ENCODE assay signal across 26 cellular contexts in the genomic region with DNA sequence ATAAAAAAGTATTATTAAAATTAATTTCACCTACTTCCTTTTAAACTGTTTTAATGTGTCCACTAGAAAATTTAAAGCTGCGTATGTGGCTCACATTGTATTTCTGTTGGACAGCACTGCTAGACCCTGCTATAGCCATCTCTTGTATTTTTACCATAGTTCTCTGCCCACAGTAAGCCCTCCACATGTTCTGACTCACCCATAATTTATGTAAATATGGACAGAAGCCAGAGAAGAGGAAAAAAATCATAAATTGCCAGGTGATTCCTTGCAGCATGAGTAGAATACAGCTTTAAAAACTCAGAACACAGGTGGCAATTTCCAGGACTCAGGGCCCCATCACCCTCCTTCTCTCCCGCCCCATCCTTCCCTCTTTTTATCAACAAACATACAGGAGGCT.
DNase-seq lines count a peak whose midpoint lies in the region; ATAC-seq, FAIRE-seq and TF ChIP-seq lines count a peak whose summit lies in the region.
"Had no signal": no experiment of that assay in that cellular context is flagged by ENCODE, and none has a peak within 500 bp of the region (broad histone marks: within the 10 kb centered on the region; RNA-seq: fewer than 3 reads in every experiment).

No MANE protein-coding gene starts in this region.

- ATAC-seq in A549 = peak in 1 of 2 experiments; percentile 46; a peak in 1 of 6 replicates
- ATAC-seq: activated T-cell treated with anti-CD3 and anti-CD28 coated beads, Interleukin-2, amount 50 U/mL, for 4 hours; heart right ventricle; K562; upper lobe of right lung had no signal

- no peak for TF ChIP-seq EP300 in A549 (IDR thresholded peaks at IDR 0.05)

- no peak for TF ChIP-seq POLR2A in A549 (IDR thresholded peaks at IDR 0.05; ENCODE audit: low read length)
- no peak for TF ChIP-seq POLR2A in vagina (IDR thresholded peaks at IDR 0.05)

- TF ChIP-seq RAD21 in A549 (conservative IDR thresholded peaks at IDR 0.05 in 1 of 2, IDR thresholded peaks at IDR 0.05 in 1 of 2) = no peak

- H3K4me1 ChIP-seq in A549 (peaks cover 20% of the 10 kb centered on the region), hepatocyte (ENCODE audit: insufficient read depth) (peaks cover 9% of the 10 kb centered on the region), vagina (no peaks in the 10 kb centered on the region)
- H3K4me1 ChIP-seq: heart right ventricle, upper lobe of right lung had no signal

- intact Hi-C loops in vagina (cut with DNase I) = no loop called here

- H3K9me3 ChIP-seq in A549 = no peaks in the 10 kb centered on the region
- no peaks in the 10 kb centered on the region for H3K9me3 ChIP-seq in hepatocyte (ENCODE audit: low read depth)
- H3K9me3 ChIP-seq in vagina = no peaks in the 10 kb centered on the region
- H3K9me3 ChIP-seq: Caco-2, neutrophil, upper lobe of right lung had no signal

- H4K20me1 ChIP-seq in hepatocyte (ENCODE audit: insufficient read depth, poor library complexity, severe bottlenecking) = no peaks in the 10 kb centered on the region

- H3K36me3 ChIP-seq in hepatocyte (replicated peaks; ENCODE audit: insufficient read depth, low read depth) = no peaks in the 10 kb centered on the region
- H3K36me3 ChIP-seq in vagina = no peaks in the 10 kb centered on the region
- H3K36me3 ChIP-seq: heart right ventricle, neutrophil, upper lobe of right lung had no signal

- H3K27ac ChIP-seq in A549 (no peak overlapping the region), hepatocyte (no peak overlapping the region), vagina (no peak overlapping the region)
- H3K27ac ChIP-seq: heart right ventricle, neutrophil, skin epidermis, upper lobe of right lung had no signal

- H3K4me3 ChIP-seq in A549 (no peak overlapping the region), hepatocyte (no peak overlapping the region), vagina (no peak overlapping the region)
- H3K4me3 ChIP-seq: GM12878, heart right ventricle, K562, skin epidermis, upper lobe of right lung had no signal

- H3K4me2 ChIP-seq in A549 (0 out of 3 replicates have a peak overlapping the region, but pooled peaks have one; percentile 22), hepatocyte (no peak overlapping the region)

- CTCF ChIA-PET in A549 (lab: Yijun Ruan, JAX) = no interaction called here

- 69% methylated on average over 2 of the region's 2 CpGs for WGBS in A549 (ENCODE audit: missing lambda C conversion rate)
- 91% methylated on average over 2 of the region's 2 CpGs for WGBS in hepatocyte (ENCODE audit: low lambda C conversion rate, missing lambda C conversion rate)

- no peaks in the 10 kb centered on the region for H3K9me2 ChIP-seq in hepatocyte (replicated peaks; ENCODE audit: insufficient read depth)

- FAIRE-seq in A549 (lab: Jason Lieb, UNC) = no peak
- FAIRE-seq: endothelial cell of umbilical vein, GM12878, K562 had no signal

- no peak for DNase-seq in A549 (ENCODE audit: low read depth in 1 of 2, low spot score in 1 of 2)
- peak; percentile 52 for DNase-seq in NCI-H226
- peak; percentile 52 for DNase-seq in astrocyte of the hippocampus (ENCODE audit: low read depth, low spot score)
- peak; percentile 10 for DNase-seq in hepatocyte (ENCODE audit: low spot score)
- DNase-seq in vagina (ENCODE audit: extremely low spot score in 2 of 2) = no peak
- no peak for DNase-seq in NK-92 (lab: John Stamatoyannopoulos, UW; ENCODE audit: unreplicated experiment)
- no peak for DNase-seq in T-helper 9 cell
- DNase-seq in activated CD4-positive, alpha-beta T cell treated with anti-CD3 and anti-CD28 coated beads for 1 hour = no peak
- DNase-seq: ACHN; activated CD4-positive, alpha-beta T cell treated with anti-CD3 and anti-CD28 coated beads for 4 hours; activated T-cell treated with anti-CD3 and anti-CD28 coated beads, Interleukin-2, amount 50 U/mL, for 4 hours; Caco-2; central memory CD4-positive, alpha-beta T cell; GOT3; heart right ventricle; mesenchymal stem cell; NCI-H187 treated with DMSO at 0.1 percent for 48 hours; NCI-H2227 treated with DMSO at 0.1 percent for 48 hours; NCI-H82; stimulated activated CD4-positive, alpha-beta T cell treated with anti-CD3 and anti-CD28 coated beads, Interleukin-2, amount 100 ng/mL, for 24 hours; upper lobe of right lung had no signal

- H3K27me3 ChIP-seq in hepatocyte = no peaks in the 10 kb centered on the region
- H3K27me3 ChIP-seq in vagina = no peaks in the 10 kb centered on the region
- H3K27me3 ChIP-seq: heart right ventricle, neutrophil had no signal

- H3K79me2 ChIP-seq in hepatocyte = no peaks in the 10 kb centered on the region

- TF ChIP-seq CTCF in A549 (IDR thresholded peaks at IDR 0.05) = no peak
- TF ChIP-seq CTCF in hepatocyte (IDR thresholded peaks at IDR 0.05; ENCODE audit: poor library complexity) = no peak
- no peak for TF ChIP-seq CTCF in vagina (IDR thresholded peaks at IDR 0.05)

- POLR2A ChIA-PET in A549 (lab: Yijun Ruan, JAX) = no interaction called here

- no peak overlapping the region for H2AFZ ChIP-seq in hepatocyte

TF ChIP-seq in A549, 52 proteins besides CTCF, POLR2A, EP300 and RAD21:
- TF ChIP-seq ESRRA (IDR thresholded peaks at IDR 0.05; ENCODE audit: borderline replicate concordance, low read length) (no peak), ZFP36 (IDR thresholded peaks at IDR 0.05; ENCODE audit: borderline replicate concordance, partially characterized antibody) (no peak), CEBPB (IDR thresholded peaks at IDR 0.05) (no peak), JUN (IDR thresholded peaks at IDR 0.05) (no peak), JUNB (IDR thresholded peaks at IDR 0.05) (no peak), RARB (CRISPR knock-in tag; IDR thresholded peaks at IDR 0.05) (no peak), POLR2AphosphoS2 (conservative IDR thresholded peaks at IDR 0.05; ENCODE audit: low read length) (no peak), CBX8 (IDR thresholded peaks at IDR 0.05) (no peak), NFE2L2 (conservative IDR thresholded peaks at IDR 0.05; ENCODE audit: low read length) (no peak), GATA3 (IDR thresholded peaks at IDR 0.05; ENCODE audit: borderline replicate concordance) (no peak), RNF2 (IDR thresholded peaks at IDR 0.05; ENCODE audit: borderline replicate concordance, low read depth) (no peak), BHLHE40 (IDR thresholded peaks at IDR 0.05; ENCODE audit: low read depth, low read length) (no peak), HMGXB4 (CRISPR knock-in tag; IDR thresholded peaks at IDR 0.05; ENCODE audit: borderline replicate concordance) (no peak)
- TF ChIP-seq, protein P1, sequence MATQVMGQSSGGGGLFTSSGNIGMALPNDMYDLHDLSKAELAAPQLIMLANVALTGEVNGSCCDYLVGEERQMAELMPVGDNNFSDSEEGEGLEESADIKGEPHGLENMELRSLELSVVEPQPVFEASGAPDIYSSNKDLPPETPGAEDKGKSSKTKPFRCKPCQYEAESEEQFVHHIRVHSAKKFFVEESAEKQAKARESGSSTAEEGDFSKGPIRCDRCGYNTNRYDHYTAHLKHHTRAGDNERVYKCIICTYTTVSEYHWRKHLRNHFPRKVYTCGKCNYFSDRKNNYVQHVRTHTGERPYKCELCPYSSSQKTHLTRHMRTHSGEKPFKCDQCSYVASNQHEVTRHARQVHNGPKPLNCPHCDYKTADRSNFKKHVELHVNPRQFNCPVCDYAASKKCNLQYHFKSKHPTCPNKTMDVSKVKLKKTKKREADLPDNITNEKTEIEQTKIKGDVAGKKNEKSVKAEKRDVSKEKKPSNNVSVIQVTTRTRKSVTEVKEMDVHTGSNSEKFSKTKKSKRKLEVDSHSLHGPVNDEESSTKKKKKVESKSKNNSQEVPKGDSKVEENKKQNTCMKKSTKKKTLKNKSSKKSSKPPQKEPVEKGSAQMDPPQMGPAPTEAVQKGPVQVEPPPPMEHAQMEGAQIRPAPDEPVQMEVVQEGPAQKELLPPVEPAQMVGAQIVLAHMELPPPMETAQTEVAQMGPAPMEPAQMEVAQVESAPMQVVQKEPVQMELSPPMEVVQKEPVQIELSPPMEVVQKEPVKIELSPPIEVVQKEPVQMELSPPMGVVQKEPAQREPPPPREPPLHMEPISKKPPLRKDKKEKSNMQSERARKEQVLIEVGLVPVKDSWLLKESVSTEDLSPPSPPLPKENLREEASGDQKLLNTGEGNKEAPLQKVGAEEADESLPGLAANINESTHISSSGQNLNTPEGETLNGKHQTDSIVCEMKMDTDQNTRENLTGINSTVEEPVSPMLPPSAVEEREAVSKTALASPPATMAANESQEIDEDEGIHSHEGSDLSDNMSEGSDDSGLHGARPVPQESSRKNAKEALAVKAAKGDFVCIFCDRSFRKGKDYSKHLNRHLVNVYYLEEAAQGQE (IDR thresholded peaks at IDR 0.05) = no peak
- TF ChIP-seq, protein P2, sequence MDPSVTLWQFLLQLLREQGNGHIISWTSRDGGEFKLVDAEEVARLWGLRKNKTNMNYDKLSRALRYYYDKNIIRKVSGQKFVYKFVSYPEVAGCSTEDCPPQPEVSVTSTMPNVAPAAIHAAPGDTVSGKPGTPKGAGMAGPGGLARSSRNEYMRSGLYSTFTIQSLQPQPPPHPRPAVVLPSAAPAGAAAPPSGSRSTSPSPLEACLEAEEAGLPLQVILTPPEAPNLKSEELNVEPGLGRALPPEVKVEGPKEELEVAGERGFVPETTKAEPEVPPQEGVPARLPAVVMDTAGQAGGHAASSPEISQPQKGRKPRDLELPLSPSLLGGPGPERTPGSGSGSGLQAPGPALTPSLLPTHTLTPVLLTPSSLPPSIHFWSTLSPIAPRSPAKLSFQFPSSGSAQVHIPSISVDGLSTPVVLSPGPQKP (IDR thresholded peaks at IDR 0.05; ENCODE audit: low read depth, low read length) = no peak
- TF ChIP-seq, protein P3, sequence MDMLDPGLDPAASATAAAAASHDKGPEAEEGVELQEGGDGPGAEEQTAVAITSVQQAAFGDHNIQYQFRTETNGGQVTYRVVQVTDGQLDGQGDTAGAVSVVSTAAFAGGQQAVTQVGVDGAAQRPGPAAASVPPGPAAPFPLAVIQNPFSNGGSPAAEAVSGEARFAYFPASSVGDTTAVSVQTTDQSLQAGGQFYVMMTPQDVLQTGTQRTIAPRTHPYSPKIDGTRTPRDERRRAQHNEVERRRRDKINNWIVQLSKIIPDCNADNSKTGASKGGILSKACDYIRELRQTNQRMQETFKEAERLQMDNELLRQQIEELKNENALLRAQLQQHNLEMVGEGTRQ (IDR thresholded peaks at IDR 0.05) = no peak

Comparison
In these comparisons a context has a peak if more than half of its experiments do, and no peak if none do; other contexts are left out.
1. DNase-seq: peak in NCI-H226 (single experiment), astrocyte of the hippocampus (single experiment) and hepatocyte (single experiment); none in A549 (0 of 2), vagina (0 of 2), NK-92 (single experiment), T-helper 9 cell (single experiment) and activated CD4-positive, alpha-beta T cell treated with anti-CD3 and anti-CD28 coated beads for 1 hour (single experiment).